Comparison of ENCODE assay signal across 20 cellular contexts in the genomic region with DNA sequence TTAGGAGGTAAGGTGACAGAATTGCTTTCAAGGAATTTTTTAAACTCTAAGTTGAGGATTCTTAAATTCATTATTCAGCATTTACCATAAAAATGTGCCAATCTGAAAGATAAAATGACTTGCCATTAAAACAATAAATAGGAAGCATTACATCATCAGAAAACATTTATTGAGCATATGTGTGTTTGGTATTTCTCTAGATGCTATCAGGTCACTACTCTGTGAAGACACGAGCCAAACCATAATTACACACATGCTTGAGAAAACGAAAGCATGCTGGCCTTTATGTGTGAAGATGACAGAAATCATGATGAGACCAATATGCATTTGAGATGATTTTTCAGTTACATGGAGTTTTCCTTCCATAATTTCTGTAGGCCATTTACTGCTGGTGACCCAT.
DNase-seq lines count a peak whose midpoint lies in the region; ATAC-seq and TF ChIP-seq lines count a peak whose summit lies in the region.
"Had no signal": no experiment of that assay in that cellular context is flagged by ENCODE, and none has a peak within 500 bp of the region (broad histone marks: within the 10 kb centered on the region; RNA-seq: fewer than 3 reads in every experiment).

No MANE protein-coding gene starts in this region.

- H3K4me3 Mint-ChIP-seq in stimulated activated naive CD8-positive, alpha-beta T cell treated with anti-CD3 and anti-CD28 coated beads, Interleukin-15, amount 100 ng/mL, for 72 hours, result no peak overlapping the region
- H3K4me3 Mint-ChIP-seq in effector memory CD8-positive, alpha-beta T cell, result peak overlapping the region; percentile 35 to 43
- no peak overlapping the region for H3K4me3 Mint-ChIP-seq in stimulated activated effector memory CD8-positive, alpha-beta T cell treated with anti-CD3 and anti-CD28 coated beads, Interleukin-12 subunit alpha, Interleukin-12 subunit beta, amount 100 ng/mL, for 72 hours

- H3K9ac ChIP-seq in OCI-LY3 (ENCODE audit: low read length), result 0 out of 2 replicates have a peak overlapping the region, but pooled peaks have one; percentile 3
- H3K9ac ChIP-seq: KMS-11 had no signal

- H3K36me3 Mint-ChIP-seq in effector memory CD8-positive, alpha-beta T cell (ENCODE audit: insufficient read depth), result no peaks in the 10 kb centered on the region
- H3K36me3 Mint-ChIP-seq in stimulated activated effector memory CD8-positive, alpha-beta T cell treated with anti-CD3 and anti-CD28 coated beads, Interleukin-12 subunit alpha, Interleukin-12 subunit beta, amount 100 ng/mL, for 72 hours, result no peaks in the 10 kb centered on the region

- peak overlapping the region; percentile 21; the same call in 1 of the 2 replicates for H3K4me3 ChIP-seq in OCI-LY3 (ENCODE audit: low read length)
- H3K4me3 ChIP-seq: lung, SJSA1, spleen had no signal

- no peak for DNase-seq in stimulated activated naive CD8-positive, alpha-beta T cell treated with anti-CD3 and anti-CD28 coated beads, Interleukin-15, amount 100 ng/mL, for 72 hours
- no peak for DNase-seq in stimulated activated naive CD8-positive, alpha-beta T cell treated with anti-CD3 and anti-CD28 coated beads, Interleukin-15, Interleukin-2, amounts not matched to agents 100 U/mL and 50 U/mL, for 24 hours
- no peak for DNase-seq in effector memory CD8-positive, alpha-beta T cell
- DNase-seq in stimulated activated effector memory CD8-positive, alpha-beta T cell treated with anti-CD3 and anti-CD28 coated beads, Interleukin-12 subunit alpha, Interleukin-12 subunit beta, amount 100 ng/mL, for 72 hours (ENCODE audit: low spot score in 2 of 2), result no peak
- DNase-seq in cerebellar cortex (ENCODE audit: low spot score) (no peak), NCI-H524 (lab: John Stamatoyannopoulos, UW) (no peak)
- DNase-seq: activated CD8-positive, alpha-beta memory T cell treated with anti-CD3 and anti-CD28 coated beads for 24 hours; activated gamma-delta T cell; dermis blood vessel endothelial cell; DMS79; MV-4-11; NCI-H1694 treated with DMSO at 0.1 percent for 48 hours; spleen; stimulated activated CD4-positive, alpha-beta T cell treated with anti-CD3 and anti-CD28 coated beads, Interleukin-4, amount 100 ng/mL, for 4 hours; WERI-Rb-1 had no signal

- H3K27me3 Mint-ChIP-seq in stimulated activated naive CD8-positive, alpha-beta T cell treated with anti-CD3 and anti-CD28 coated beads, Interleukin-15, amount 100 ng/mL, for 72 hours, result peaks cover 33% of the 10 kb centered on the region
- peaks cover 0 to 13% of the 10 kb centered on the region in 2 donors for H3K27me3 Mint-ChIP-seq in effector memory CD8-positive, alpha-beta T cell

- peaks cover 5% of the 10 kb centered on the region for H3K36me3 ChIP-seq in OCI-LY3 (replicated peaks; ENCODE audit: low read depth, low read length)
- H3K36me3 ChIP-seq: SJSA1, spleen, WERI-Rb-1 had no signal

- peak overlapping the region; percentile 64 for H3K27ac ChIP-seq in OCI-LY3 (ENCODE audit: low read length)
- H3K27ac ChIP-seq: KMS-11, SJSA1, spleen, WERI-Rb-1 had no signal

- no peak for TF ChIP-seq CTCF in OCI-LY3 (IDR thresholded peaks at IDR 0.05; ENCODE audit: low read depth, low read length)

- no peaks in the 10 kb centered on the region for H3K9me3 ChIP-seq in OCI-LY3 (ENCODE audit: insufficient read depth, low read length)
- H3K9me3 ChIP-seq: SJSA1, spleen had no signal

- H4K20me1 ChIP-seq in OCI-LY3 (ENCODE audit: insufficient read depth, low read length), result no peaks in the 10 kb centered on the region

- H2AFZ ChIP-seq in OCI-LY3 (ENCODE audit: low read depth, low read length), result no peak overlapping the region

- peaks cover 83% of the 10 kb centered on the region for H3K4me1 ChIP-seq in OCI-LY3 (ENCODE audit: low read length)
- H3K4me1 ChIP-seq: SJSA1 had no signal

- peaks cover 6% of the 10 kb centered on the region for H3K4me1 Mint-ChIP-seq in stimulated activated naive CD8-positive, alpha-beta T cell treated with anti-CD3 and anti-CD28 coated beads, Interleukin-15, amount 100 ng/mL, for 72 hours
- peaks cover 21 to 28% of the 10 kb centered on the region in 2 donors for H3K4me1 Mint-ChIP-seq in effector memory CD8-positive, alpha-beta T cell (ENCODE audit: low read depth in 2 of 2)
- H3K4me1 Mint-ChIP-seq in stimulated activated effector memory CD8-positive, alpha-beta T cell treated with anti-CD3 and anti-CD28 coated beads, Interleukin-12 subunit alpha, Interleukin-12 subunit beta, amount 100 ng/mL, for 72 hours, result peaks cover 30% of the 10 kb centered on the region

- no peak overlapping the region for H3K27ac Mint-ChIP-seq in stimulated activated naive CD8-positive, alpha-beta T cell treated with anti-CD3 and anti-CD28 coated beads, Interleukin-15, amount 100 ng/mL, for 72 hours
- H3K27ac Mint-ChIP-seq in effector memory CD8-positive, alpha-beta T cell, result no peak overlapping the region
- H3K27ac Mint-ChIP-seq in stimulated activated effector memory CD8-positive, alpha-beta T cell treated with anti-CD3 and anti-CD28 coated beads, Interleukin-12 subunit alpha, Interleukin-12 subunit beta, amount 100 ng/mL, for 72 hours, result no peak overlapping the region

- peak overlapping the region; percentile 76 for H3K4me2 ChIP-seq in OCI-LY3 (ENCODE audit: low read length)
- H3K4me2 ChIP-seq: KMS-11 had no signal

- H3K79me2 ChIP-seq in OCI-LY3 (ENCODE audit: low read length), result no peaks in the 10 kb centered on the region

- peak; percentile 40 for ATAC-seq in stimulated activated naive CD8-positive, alpha-beta T cell treated with anti-CD3 and anti-CD28 coated beads, Interleukin-15, amount 100 ng/mL, for 72 hours
- no peak for ATAC-seq in stimulated activated naive CD8-positive, alpha-beta T cell treated with anti-CD3 and anti-CD28 coated beads, Interleukin-15, Interleukin-2, amounts not matched to agents 100 U/mL and 50 U/mL, for 24 hours
- ATAC-seq in effector memory CD8-positive, alpha-beta T cell (replicated peaks), result peak; percentile 62
- ATAC-seq in stimulated activated effector memory CD8-positive, alpha-beta T cell treated with anti-CD3 and anti-CD28 coated beads, Interleukin-12 subunit alpha, Interleukin-12 subunit beta, amount 100 ng/mL, for 72 hours, result peak; percentile 67
- ATAC-seq in activated CD4-positive, CD25-positive, alpha-beta regulatory T cell treated with anti-CD3 and anti-CD28 coated beads, Interleukin-2, amount 50 U/mL, for 24 hours, result no peak

- peaks cover 0 to 3% of the 10 kb centered on the region in 2 donors for H3K9me3 Mint-ChIP-seq in stimulated activated naive CD8-positive, alpha-beta T cell treated with anti-CD3 and anti-CD28 coated beads, Interleukin-15, amount 100 ng/mL, for 72 hours
- H3K9me3 Mint-ChIP-seq in effector memory CD8-positive, alpha-beta T cell, result no peaks in the 10 kb centered on the region
- H3K9me3 Mint-ChIP-seq in stimulated activated effector memory CD8-positive, alpha-beta T cell treated with anti-CD3 and anti-CD28 coated beads, Interleukin-12 subunit alpha, Interleukin-12 subunit beta, amount 100 ng/mL, for 72 hours, result peaks cover 2% of the 10 kb centered on the region

- H3K27me3 ChIP-seq in OCI-LY3 (ENCODE audit: low read depth, low read length), result no peaks in the 10 kb centered on the region

Comparison
In these comparisons a context has a peak if more than half of its experiments do, and no peak if none do; other contexts are left out.
1. ATAC-seq: peak in stimulated activated naive CD8-positive, alpha-beta T cell treated with anti-CD3 and anti-CD28 coated beads, Interleukin-15, amount 100 ng/mL, for 72 hours (single experiment), effector memory CD8-positive, alpha-beta T cell (single experiment) and stimulated activated effector memory CD8-positive, alpha-beta T cell treated with anti-CD3 and anti-CD28 coated beads, Interleukin-12 subunit alpha, Interleukin-12 subunit beta, amount 100 ng/mL, for 72 hours (single experiment); none in stimulated activated naive CD8-positive, alpha-beta T cell treated with anti-CD3 and anti-CD28 coated beads, Interleukin-15, Interleukin-2, amounts not matched to agents 100 U/mL and 50 U/mL, for 24 hours (single experiment) and activated CD4-positive, CD25-positive, alpha-beta regulatory T cell treated with anti-CD3 and anti-CD28 coated beads, Interleukin-2, amount 50 U/mL, for 24 hours (0 of 2).
2. H3K4me3 Mint-ChIP-seq: peak in effector memory CD8-positive, alpha-beta T cell (2 of 2); none in stimulated activated naive CD8-positive, alpha-beta T cell treated with anti-CD3 and anti-CD28 coated beads, Interleukin-15, amount 100 ng/mL, for 72 hours (0 of 2) and stimulated activated effector memory CD8-positive, alpha-beta T cell treated with anti-CD3 and anti-CD28 coated beads, Interleukin-12 subunit alpha, Interleukin-12 subunit beta, amount 100 ng/mL, for 72 hours (single experiment).